Comparison of ENCODE assay signal across 31 cellular contexts in genomic region chr7:55005241-55005836, GRCh38. TPM values are rescaled to one million over a fixed set of nuclear protein-coding genes. Genes with fewer than 3 reads are reported as not detected.
"Had no signal": no experiment of that assay in that cellular context is flagged by ENCODE, and none has a peak within 500 bp of the region (broad histone marks: within the 10 kb centered on the region; RNA-seq: fewer than 3 reads in every experiment).

No MANE protein-coding gene starts in this region.

- H3K4me1 ChIP-seq: adrenal gland, gastroesophageal sphincter, transverse colon had no signal

- H3K27ac Mint-ChIP-seq: activated naive CD4-positive, alpha-beta T cell treated with anti-CD3 and anti-CD28 coated beads for 36 hours; activated naive CD8-positive, alpha-beta T cell treated with anti-CD3 and anti-CD28 coated beads for 36 hours; activated T-helper 1 cell treated with anti-CD3 and anti-CD28 coated beads, Interleukin-12 subunit alpha, Interleukin-12 subunit beta, Interleukin-2, Interleukin-4 antibody, amounts not matched to agents 30 ng/mL and 10 ng/mL and 1 ng/mL, durations not matched to agents 14 hours and 24 hours and 36 hours; effector memory CD8-positive, alpha-beta T cell; mesothelial cell of epicardium; naive B cell; nephron progenitor cell had no signal

- H3K27ac ChIP-seq: adrenal gland, gastroesophageal sphincter, hepatocyte, ovary, skin epidermis, transverse colon, VCaP had no signal

- DNase-seq: activated CD4-positive, alpha-beta T cell treated with anti-CD3 and anti-CD28 coated beads for 4 hours; activated CD4-positive, alpha-beta T cell treated with anti-CD3 and anti-CD28 coated beads, Interleukin-2, amount 50 U/mL, for 4 hours; activated CD8-positive, alpha-beta memory T cell treated with anti-CD3 and anti-CD28 coated beads, Interleukin-2, amount 50 U/mL, for 4 hours; activated effector memory CD4-positive, alpha-beta T cell treated with anti-CD3 and anti-CD28 coated beads, Interleukin-2, amount 50 U/mL, for 16 hours; activated naive CD4-positive, alpha-beta T cell treated with anti-CD3 and anti-CD28 coated beads for 36 hours; activated naive CD8-positive, alpha-beta T cell treated with anti-CD3 and anti-CD28 coated beads for 36 hours; activated T-cell treated with anti-CD3 and anti-CD28 coated beads, Interleukin-2, amount 50 U/mL, for 1 hour; adrenal gland; cortex of kidney; effector memory CD8-positive, alpha-beta T cell; erythroblast; islet precursor cell; left cardiac atrium; mammary epithelial cell; naive B cell; nephron progenitor cell; ovary; right cardiac atrium; stimulated activated CD4-positive, alpha-beta T cell treated with anti-CD3 and anti-CD28 coated beads, Interleukin-1b, Interleukin-23, amount 100 ng/mL, for 48 hours; stimulated activated CD4-positive, alpha-beta T cell treated with anti-CD3 and anti-CD28 coated beads, Interleukin-4, amount 100 ng/mL, for 4 hours; stimulated activated CD8-positive, alpha-beta memory T cell treated with anti-CD3 and anti-CD28 coated beads, Interleukin-4, amount 100 ng/mL, for 48 hours; stimulated activated naive CD4-positive, alpha-beta T cell; transverse colon had no signal

- H3K4me3 Mint-ChIP-seq: activated naive CD4-positive, alpha-beta T cell treated with anti-CD3 and anti-CD28 coated beads for 36 hours; activated naive CD8-positive, alpha-beta T cell treated with anti-CD3 and anti-CD28 coated beads for 36 hours; activated T-helper 1 cell treated with anti-CD3 and anti-CD28 coated beads, Interleukin-12 subunit alpha, Interleukin-12 subunit beta, Interleukin-2, Interleukin-4 antibody, amounts not matched to agents 30 ng/mL and 10 ng/mL and 1 ng/mL, durations not matched to agents 14 hours and 24 hours and 36 hours; effector memory CD8-positive, alpha-beta T cell; mesothelial cell of epicardium; naive B cell; nephron progenitor cell had no signal

- H2AFZ ChIP-seq: hepatocyte had no signal

- H3K9me3 Mint-ChIP-seq: activated naive CD4-positive, alpha-beta T cell treated with anti-CD3 and anti-CD28 coated beads for 36 hours; activated T-helper 1 cell treated with anti-CD3 and anti-CD28 coated beads, Interleukin-12 subunit alpha, Interleukin-12 subunit beta, Interleukin-2, Interleukin-4 antibody, amounts not matched to agents 30 ng/mL and 10 ng/mL and 1 ng/mL, durations not matched to agents 14 hours and 24 hours and 36 hours; effector memory CD8-positive, alpha-beta T cell; mesothelial cell of epicardium; nephron progenitor cell had no signal

- H3K4me3 ChIP-seq: adrenal gland, gastroesophageal sphincter, hepatocyte, ovary, skin epidermis, transverse colon had no signal

- H3K36me3 Mint-ChIP-seq: activated naive CD8-positive, alpha-beta T cell treated with anti-CD3 and anti-CD28 coated beads for 36 hours; mesothelial cell of epicardium; naive B cell had no signal

- H3K4me2 ChIP-seq: hepatocyte had no signal

- H3K4me1 Mint-ChIP-seq: activated naive CD8-positive, alpha-beta T cell treated with anti-CD3 and anti-CD28 coated beads for 36 hours; mesothelial cell of epicardium; naive B cell had no signal

- ATAC-seq: effector memory CD8-positive, alpha-beta T cell; gastroesophageal sphincter; left cardiac atrium had no signal

- H3K79me2 ChIP-seq: hepatocyte had no signal

- H3K9me3 ChIP-seq: adrenal gland, gastroesophageal sphincter, ovary, transverse colon had no signal

- H3K36me3 ChIP-seq: adrenal gland, gastroesophageal sphincter, ovary, transverse colon had no signal

- H3K27me3 ChIP-seq: adrenal gland, hepatocyte, ovary, transverse colon had no signal

RNA-seq across cellular contexts. Expression of gene EGFR, which starts 13.5 kb away (rescaled TPM):
- total RNA-seq: activated CD8-positive, alpha-beta memory T cell treated with anti-CD3 and anti-CD28 coated beads for 36 hours; activated naive CD4-positive, alpha-beta T cell treated with anti-CD3 and anti-CD28 coated beads for 36 hours; activated naive CD8-positive, alpha-beta T cell treated with anti-CD3 and anti-CD28 coated beads for 36 hours; T-helper 1 cell treated with Interleukin-12 subunit alpha and Interleukin-12 subunit beta and Interleukin-4 antibody, amounts not matched to agents 30 ng/mL and 1 ng/mL, for 36 hours had no signal
